ENCODE assay signal across 22 cellular contexts in the genomic region with DNA sequence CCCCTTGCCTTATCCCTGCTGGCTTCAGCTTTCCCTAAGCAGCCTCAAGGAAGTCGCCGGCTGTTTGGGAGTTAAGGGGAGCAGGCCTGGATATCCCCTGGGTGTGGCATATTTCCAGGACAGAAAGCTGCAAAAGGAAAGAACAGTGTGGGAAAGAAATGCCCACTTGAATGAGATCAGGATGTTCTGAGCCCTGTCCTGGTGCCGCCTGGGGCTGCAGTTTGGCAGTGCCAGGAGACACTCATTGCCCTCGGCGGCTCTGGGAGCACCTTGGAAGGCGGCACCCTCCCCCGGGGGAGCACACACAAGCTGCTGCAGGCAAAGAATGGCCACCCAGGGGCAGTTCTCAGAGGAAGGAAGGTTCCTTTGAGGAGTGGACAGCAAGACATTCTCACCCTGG.
"Had no signal": no experiment of that assay in that cellular context is flagged by ENCODE, and none has a peak within 500 bp of the region (broad histone marks: within the 10 kb centered on the region; RNA-seq: fewer than 3 reads in every experiment).

No MANE protein-coding gene starts in this region.

- H3K9me3 ChIP-seq: body of pancreas, left ventricle myocardium inferior, right atrium auricular region, thyroid gland had no signal

- H3K27me3 ChIP-seq: body of pancreas, right atrium auricular region, thyroid gland had no signal

- H3K4me1 ChIP-seq: body of pancreas, left ventricle myocardium inferior, right atrium auricular region, thyroid gland had no signal

- H3K36me3 ChIP-seq: left ventricle myocardium inferior, right atrium auricular region, thyroid gland had no signal

- H3K27ac ChIP-seq: body of pancreas, left ventricle myocardium inferior, right atrium auricular region, SK-N-MC, thyroid gland had no signal

- ATAC-seq: activated CD8-positive, alpha-beta memory T cell treated with anti-CD3 and anti-CD28 coated beads, Interleukin-2, amount 10 ng/mL, durations not matched to agents 7 days and 5 days; activated T-helper 17 cell treated with anti-CD3 and anti-CD28 coated beads, Interleukin-2, amount 50 U/mL, for 72 hours; body of pancreas; naive thymus-derived CD8-positive, alpha-beta T cell had no signal

- H3K4me3 ChIP-seq: body of pancreas, left ventricle myocardium inferior, right atrium auricular region, SK-N-MC, thyroid gland had no signal

- DNase-seq: activated CD4-positive, alpha-beta memory T cell treated with anti-CD3 and anti-CD28 coated beads for 36 hours; activated CD4-positive, alpha-beta T cell treated with anti-CD3 and anti-CD28 coated beads for 4 hours; activated CD8-positive, alpha-beta memory T cell treated with anti-CD3 and anti-CD28 coated beads, Interleukin-2, amount 10 ng/mL, durations not matched to agents 7 days and 5 days; activated naive CD4-positive, alpha-beta T cell; activated naive CD8-positive, alpha-beta T cell treated with anti-CD3 and anti-CD28 coated beads for 36 hours; amniotic stem cell; body of pancreas; central memory CD4-positive, alpha-beta T cell; cortex of kidney; effector CD8-positive, alpha-beta T cell; kidney; left ventricle myocardium inferior; mammary epithelial cell; naive thymus-derived CD8-positive, alpha-beta T cell; stimulated activated CD4-positive, alpha-beta T cell treated with anti-CD3 and anti-CD28 coated beads, Interleukin-12 subunit alpha, Interleukin-12 subunit beta, amount 100 ng/mL, for 4 hours; stimulated activated CD4-positive, alpha-beta T cell treated with anti-CD3 and anti-CD28 coated beads, Interleukin-1b, Interleukin-23, amount 100 ng/mL, for 48 hours; stimulated activated CD8-positive, alpha-beta memory T cell treated with anti-CD3 and anti-CD28 coated beads, Interleukin-4, amount 100 ng/mL, for 48 hours; stimulated activated naive CD4-positive, alpha-beta T cell; thyroid gland had no signal
